ENCODE assay signal across 1 cellular context in the genomic region with DNA sequence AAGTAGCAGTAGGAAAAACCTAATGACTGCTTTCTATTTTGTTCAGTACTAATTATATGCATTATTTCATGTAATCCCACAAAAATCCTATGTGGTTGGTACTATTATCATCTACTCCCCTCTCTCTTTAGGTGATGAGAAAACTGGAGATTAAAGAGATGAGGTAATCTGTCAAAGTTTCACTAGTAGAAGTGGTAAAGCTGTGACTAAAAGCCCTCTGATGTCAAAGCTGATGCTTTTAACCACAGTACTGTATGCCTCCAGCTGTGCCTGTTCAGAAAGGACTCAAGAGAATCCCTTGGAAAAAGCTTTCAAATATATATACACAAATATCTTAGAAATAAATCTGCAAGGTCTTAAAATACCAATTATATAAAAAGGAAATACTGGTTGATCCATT.
TF ChIP-seq lines count a peak whose summit lies in the region.

No MANE protein-coding gene starts in this region.

TF ChIP-seq in GM12878, 131 proteins besides CTCF, POLR2A, EP300 and RAD21 (continued from another document):
- TF ChIP-seq CREM (IDR thresholded peaks at IDR 0.05; ENCODE audit: low read depth) (peak; percentile 73), BMI1 (IDR thresholded peaks at IDR 0.05; ENCODE audit: borderline replicate concordance) (no peak), ATF2 (IDR thresholded peaks at IDR 0.05; ENCODE audit: low read length) (peak; percentile 78; the same call in 1 of the 2 replicates), CEBPB (IDR thresholded peaks at IDR 0.05; ENCODE audit: borderline replicate concordance in 1 of 2, low read depth in 2 of 2, low read length in 2 of 2) (no peak), CREB1 (IDR thresholded peaks at IDR 0.05; ENCODE audit: low read depth) (peak; percentile 85), SPI1 (IDR thresholded peaks at IDR 0.05; ENCODE audit: borderline replicate concordance, insufficient read depth, low read depth, low read length) (no peak), ATF7 (IDR thresholded peaks at IDR 0.05; ENCODE audit: low read depth) (peak; percentile 81), RELA (IDR thresholded peaks at IDR 0.05; ENCODE audit: borderline replicate concordance, partially characterized antibody) (no peak)
